Comparison of ENCODE assay signal across 1 cellular context in genomic region chr7:158431941-158432347, GRCh38.
TF ChIP-seq lines count a peak whose summit lies in the region.

No MANE protein-coding gene starts in this region.

TF ChIP-seq in HepG2, 621 proteins besides CTCF, POLR2A, EP300 and RAD21 (continued from another document):
- TF ChIP-seq ZNF318 (CRISPR knock-in tag; IDR thresholded peaks at IDR 0.05), result 0 out of 2 replicates have a peak, but pooled peaks have one; percentile 72
- TF ChIP-seq XBP1 (CRISPR knock-in tag; IDR thresholded peaks at IDR 0.05), result no peak
- TF ChIP-seq NFYC (CRISPR knock-in tag; IDR thresholded peaks at IDR 0.05), result peak; percentile 71
- peak; percentile 78; the same call in 1 of the 2 replicates for TF ChIP-seq ZNF263 (CRISPR knock-in tag; IDR thresholded peaks at IDR 0.05)
- TF ChIP-seq ZSCAN21 (CRISPR knock-in tag; IDR thresholded peaks at IDR 0.05; ENCODE audit: borderline replicate concordance), result no peak
- no peak for TF ChIP-seq ZNF543 (CRISPR knock-in tag; IDR thresholded peaks at IDR 0.05)
- peak; percentile 34; the same call in 1 of the 2 replicates for TF ChIP-seq RAD51 (IDR thresholded peaks at IDR 0.05; ENCODE audit: borderline replicate concordance)
- TF ChIP-seq FOSL2 (CRISPR knock-in tag; IDR thresholded peaks at IDR 0.05), result peak; percentile 36; the same call in 1 of the 2 replicates
- TF ChIP-seq JUNB (CRISPR knock-in tag; IDR thresholded peaks at IDR 0.05; ENCODE audit: borderline replicate concordance), result no peak
- peak; percentile 61 for TF ChIP-seq ZNF687 (CRISPR knock-in tag; IDR thresholded peaks at IDR 0.05)
- peak; percentile 84 for TF ChIP-seq NFYB (CRISPR knock-in tag; IDR thresholded peaks at IDR 0.05)
